In the genomic region with DNA sequence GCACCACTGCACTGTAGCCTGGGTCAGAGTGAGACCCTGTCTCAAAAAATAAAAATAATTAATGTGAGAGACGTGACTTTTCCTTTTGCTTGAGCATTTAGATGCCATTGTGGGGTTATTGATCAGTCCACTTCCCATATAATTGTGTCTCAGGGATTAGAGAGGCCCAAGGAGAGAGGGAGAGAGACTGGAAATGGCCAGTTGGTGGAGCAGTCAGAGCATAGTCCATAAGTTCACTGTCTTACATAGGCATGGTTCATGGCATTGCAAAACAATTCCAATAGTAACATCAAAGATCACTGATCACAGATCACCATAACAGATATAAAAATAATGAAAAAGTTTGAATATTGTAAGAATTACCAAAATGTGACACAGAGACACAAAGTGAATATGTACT, we compare ENCODE assay signal across 2 cellular contexts.
TF ChIP-seq lines count a peak whose summit lies in the region.

No MANE protein-coding gene starts in this region.

TF ChIP-seq in GM23338, 12 proteins besides CTCF, POLR2A, EP300 and RAD21 (continued from another document):
- TF ChIP-seq NANOG (IDR thresholded peaks at IDR 0.05; ENCODE audit: borderline replicate concordance) (no peak), ZNF331 (CRISPR knock-in tag; IDR thresholded peaks at IDR 0.05; ENCODE audit: low read depth) (no peak), EZH2 (IDR thresholded peaks at IDR 0.05; ENCODE audit: low read depth, unreplicated experiment) (no peak), JUNB (IDR thresholded peaks at IDR 0.05; ENCODE audit: unreplicated experiment) (no peak), ZNF114 (CRISPR knock-in tag; IDR thresholded peaks at IDR 0.05) (no peak)
- TF ChIP-seq, protein P1, sequence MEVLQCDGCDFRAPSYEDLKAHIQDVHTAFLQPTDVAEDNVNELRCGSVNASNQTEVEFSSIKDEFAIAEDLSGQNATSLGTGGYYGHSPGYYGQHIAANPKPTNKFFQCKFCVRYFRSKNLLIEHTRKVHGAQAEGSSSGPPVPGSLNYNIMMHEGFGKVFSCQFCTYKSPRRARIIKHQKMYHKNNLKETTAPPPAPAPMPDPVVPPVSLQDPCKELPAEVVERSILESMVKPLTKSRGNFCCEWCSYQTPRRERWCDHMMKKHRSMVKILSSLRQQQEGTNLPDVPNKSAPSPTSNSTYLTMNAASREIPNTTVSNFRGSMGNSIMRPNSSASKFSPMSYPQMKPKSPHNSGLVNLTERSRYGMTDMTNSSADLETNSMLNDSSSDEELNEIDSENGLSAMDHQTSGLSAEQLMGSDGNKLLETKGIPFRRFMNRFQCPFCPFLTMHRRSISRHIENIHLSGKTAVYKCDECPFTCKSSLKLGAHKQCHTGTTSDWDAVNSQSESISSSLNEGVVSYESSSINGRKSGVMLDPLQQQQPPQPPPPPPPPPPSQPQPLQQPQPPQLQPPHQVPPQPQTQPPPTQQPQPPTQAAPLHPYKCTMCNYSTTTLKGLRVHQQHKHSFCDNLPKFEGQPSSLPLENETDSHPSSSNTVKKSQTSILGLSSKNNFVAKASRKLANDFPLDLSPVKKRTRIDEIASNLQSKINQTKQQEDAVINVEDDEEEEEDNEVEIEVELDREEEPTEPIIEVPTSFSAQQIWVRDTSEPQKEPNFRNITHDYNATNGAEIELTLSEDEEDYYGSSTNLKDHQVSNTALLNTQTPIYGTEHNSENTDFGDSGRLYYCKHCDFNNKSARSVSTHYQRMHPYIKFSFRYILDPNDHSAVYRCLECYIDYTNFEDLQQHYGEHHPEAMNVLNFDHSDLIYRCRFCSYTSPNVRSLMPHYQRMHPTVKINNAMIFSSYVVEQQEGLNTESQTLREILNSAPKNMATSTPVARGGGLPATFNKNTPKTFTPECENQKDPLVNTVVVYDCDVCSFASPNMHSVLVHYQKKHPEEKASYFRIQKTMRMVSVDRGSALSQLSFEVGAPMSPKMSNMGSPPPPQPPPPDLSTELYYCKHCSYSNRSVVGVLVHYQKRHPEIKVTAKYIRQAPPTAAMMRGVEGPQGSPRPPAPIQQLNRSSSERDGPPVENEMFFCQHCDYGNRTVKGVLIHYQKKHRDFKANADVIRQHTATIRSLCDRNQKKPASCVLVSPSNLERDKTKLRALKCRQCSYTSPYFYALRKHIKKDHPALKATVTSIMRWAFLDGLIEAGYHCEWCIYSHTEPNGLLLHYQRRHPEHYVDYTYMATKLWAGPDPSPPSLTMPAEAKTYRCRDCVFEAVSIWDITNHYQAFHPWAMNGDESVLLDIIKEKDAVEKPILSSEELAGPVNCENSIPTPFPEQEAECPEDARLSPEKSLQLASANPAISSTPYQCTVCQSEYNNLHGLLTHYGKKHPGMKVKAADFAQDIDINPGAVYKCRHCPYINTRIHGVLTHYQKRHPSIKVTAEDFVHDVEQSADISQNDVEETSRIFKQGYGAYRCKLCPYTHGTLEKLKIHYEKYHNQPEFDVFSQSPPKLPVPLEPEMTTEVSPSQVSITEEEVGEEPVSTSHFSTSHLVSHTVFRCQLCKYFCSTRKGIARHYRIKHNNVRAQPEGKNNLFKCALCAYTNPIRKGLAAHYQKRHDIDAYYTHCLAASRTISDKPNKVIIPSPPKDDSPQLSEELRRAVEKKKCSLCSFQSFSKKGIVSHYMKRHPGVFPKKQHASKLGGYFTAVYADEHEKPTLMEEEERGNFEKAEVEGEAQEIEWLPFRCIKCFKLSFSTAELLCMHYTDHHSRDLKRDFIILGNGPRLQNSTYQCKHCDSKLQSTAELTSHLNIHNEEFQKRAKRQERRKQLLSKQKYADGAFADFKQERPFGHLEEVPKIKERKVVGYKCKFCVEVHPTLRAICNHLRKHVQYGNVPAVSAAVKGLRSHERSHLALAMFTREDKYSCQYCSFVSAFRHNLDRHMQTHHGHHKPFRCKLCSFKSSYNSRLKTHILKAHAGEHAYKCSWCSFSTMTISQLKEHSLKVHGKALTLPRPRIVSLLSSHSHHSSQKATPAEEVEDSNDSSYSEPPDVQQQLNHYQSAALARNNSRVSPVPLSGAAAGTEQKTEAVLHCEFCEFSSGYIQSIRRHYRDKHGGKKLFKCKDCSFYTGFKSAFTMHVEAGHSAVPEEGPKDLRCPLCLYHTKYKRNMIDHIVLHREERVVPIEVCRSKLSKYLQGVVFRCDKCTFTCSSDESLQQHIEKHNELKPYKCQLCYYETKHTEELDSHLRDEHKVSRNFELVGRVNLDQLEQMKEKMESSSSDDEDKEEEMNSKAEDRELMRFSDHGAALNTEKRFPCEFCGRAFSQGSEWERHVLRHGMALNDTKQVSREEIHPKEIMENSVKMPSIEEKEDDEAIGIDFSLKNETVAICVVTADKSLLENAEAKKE (CRISPR knock-in tag; IDR thresholded peaks at IDR 0.05) = no peak
- TF ChIP-seq, protein P2, sequence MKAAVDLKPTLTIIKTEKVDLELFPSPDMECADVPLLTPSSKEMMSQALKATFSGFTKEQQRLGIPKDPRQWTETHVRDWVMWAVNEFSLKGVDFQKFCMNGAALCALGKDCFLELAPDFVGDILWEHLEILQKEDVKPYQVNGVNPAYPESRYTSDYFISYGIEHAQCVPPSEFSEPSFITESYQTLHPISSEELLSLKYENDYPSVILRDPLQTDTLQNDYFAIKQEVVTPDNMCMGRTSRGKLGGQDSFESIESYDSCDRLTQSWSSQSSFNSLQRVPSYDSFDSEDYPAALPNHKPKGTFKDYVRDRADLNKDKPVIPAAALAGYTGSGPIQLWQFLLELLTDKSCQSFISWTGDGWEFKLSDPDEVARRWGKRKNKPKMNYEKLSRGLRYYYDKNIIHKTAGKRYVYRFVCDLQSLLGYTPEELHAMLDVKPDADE (IDR thresholded peaks at IDR 0.05) = no peak

TF ChIP-seq in liver, 16 proteins besides CTCF, POLR2A, EP300 and RAD21 (continued from another document):
- TF ChIP-seq HNF4G (IDR thresholded peaks at IDR 0.05) (no peak), JUND (IDR thresholded peaks at IDR 0.05) (no peak)
